In genomic region chr2:75238670-75239330, GRCh38 we compare ENCODE assay signal across 15 cellular contexts. TPM values are rescaled to one million over a fixed set of nuclear protein-coding genes. Genes with fewer than 3 reads are reported as not detected.
DNase-seq lines count a peak whose midpoint lies in the region; ATAC-seq, FAIRE-seq and TF ChIP-seq lines count a peak whose summit lies in the region.
"Had no signal": no experiment of that assay in that cellular context is flagged by ENCODE, and none has a peak within 500 bp of the region (broad histone marks: within the 10 kb centered on the region; RNA-seq: fewer than 3 reads in every experiment).

No MANE protein-coding gene starts in this region.

- no peaks in the 10 kb centered on the region for H3K79me2 ChIP-seq in fibroblast of lung (ENCODE audit: control insufficient read depth, insufficient read depth, low read length)

- H3K4me1 Mint-ChIP-seq in activated T-cell treated with anti-CD3 and anti-CD28 coated beads, Interleukin-2, amount 50 U/mL, for 24 hours (ENCODE audit: low read depth) = no peaks in the 10 kb centered on the region
- H3K4me1 Mint-ChIP-seq: activated CD4-positive, alpha-beta T cell treated with anti-CD3 and anti-CD28 coated beads for 36 hours; memory B cell had no signal

- H3K9me3 ChIP-seq in SJSA1 (replicated peaks) (peaks cover 5% of the 10 kb centered on the region), fibroblast of lung (ENCODE audit: control insufficient read depth, insufficient read depth, low read depth, low read length) (no peaks in the 10 kb centered on the region)
- H3K9me3 ChIP-seq: testis had no signal

- H3K27me3 Mint-ChIP-seq in activated T-cell treated with anti-CD3 and anti-CD28 coated beads, Interleukin-2, amount 50 U/mL, for 24 hours = no peaks in the 10 kb centered on the region

- H3K27ac Mint-ChIP-seq in activated T-cell treated with anti-CD3 and anti-CD28 coated beads, Interleukin-2, amount 50 U/mL, for 24 hours = no peak overlapping the region
- H3K27ac Mint-ChIP-seq: activated CD4-positive, alpha-beta T cell treated with anti-CD3 and anti-CD28 coated beads for 36 hours; activated T-helper 1 cell treated with anti-CD3 and anti-CD28 coated beads, Interleukin-12 subunit alpha, Interleukin-12 subunit beta, Interleukin-2, Interleukin-4 antibody, amounts not matched to agents 30 ng/mL and 10 ng/mL and 1 ng/mL, durations not matched to agents 14 hours and 24 hours and 36 hours; memory B cell had no signal

- H3K9ac ChIP-seq in fibroblast of lung (ENCODE audit: insufficient read depth, low read length) = no peak overlapping the region

- H3K27ac ChIP-seq in SJSA1 = peak overlapping the region; percentile 98
- peak overlapping the region; percentile 80 for H3K27ac ChIP-seq in fibroblast of lung (ENCODE audit: insufficient read depth, low read length)
- H3K27ac ChIP-seq in caudate nucleus (ENCODE audit: low read depth, low read length) = no peak overlapping the region
- H3K27ac ChIP-seq: testis had no signal

- peak overlapping the region; percentile 71 for H3K4me2 ChIP-seq in fibroblast of lung (ENCODE audit: extremely low read depth, insufficient read depth, low read length)

- ATAC-seq in GM19324 (IDR thresholded peaks at IDR 0.05; ENCODE audit: low FRiP score, unreplicated experiment) = no peak
- ATAC-seq: activated CD4-positive, alpha-beta T cell treated with anti-CD3 and anti-CD28 coated beads for 36 hours had no signal

- peak; percentile 70 for FAIRE-seq in H54 (lab: Jason Lieb, UNC)

- DNase-seq in H54 (ENCODE audit: insufficient read length, low spot score) = no peak
- peak in 1 of 2 experiments; percentile 87 for DNase-seq in SJSA1 (ENCODE audit: low read depth in 1 of 2, low spot score in 2 of 2)
- peak; percentile 82 to 85 for DNase-seq in fibroblast of lung (ENCODE audit: low read depth in 2 of 2)
- DNase-seq in caudate nucleus (lab: John Stamatoyannopoulos, UW) = no peak
- DNase-seq in activated T-cell treated with anti-CD3 and anti-CD28 coated beads, Interleukin-2, amount 50 U/mL, for 24 hours = no peak
- no peak for DNase-seq in NCI-H2227 treated with DMSO at 0.1 percent for 48 hours (lab: John Stamatoyannopoulos, UW)
- DNase-seq: activated CD4-positive, alpha-beta T cell treated with anti-CD3 and anti-CD28 coated beads for 36 hours; DMS 273 treated with DMSO at 0.1 percent for 48 hours; NCI-H2081 treated with DMSO at 0.1 percent for 48 hours; nucleus accumbens; T-helper 1 cell; testis had no signal

- no peak for TF ChIP-seq POLR2A in H54 (IDR thresholded peaks at IDR 0.05; ENCODE audit: low read depth, low read length)

- H3K9me3 Mint-ChIP-seq in activated T-cell treated with anti-CD3 and anti-CD28 coated beads, Interleukin-2, amount 50 U/mL, for 24 hours = peaks cover 19% of the 10 kb centered on the region
- H3K9me3 Mint-ChIP-seq: activated T-helper 1 cell treated with anti-CD3 and anti-CD28 coated beads, Interleukin-12 subunit alpha, Interleukin-12 subunit beta, Interleukin-2, Interleukin-4 antibody, amounts not matched to agents 30 ng/mL and 10 ng/mL and 1 ng/mL, durations not matched to agents 14 hours and 24 hours and 36 hours had no signal

- H3K27me3 ChIP-seq in SJSA1 (replicated peaks) (no peaks in the 10 kb centered on the region), fibroblast of lung (ENCODE audit: control insufficient read depth, insufficient read depth, low read length) (no peaks in the 10 kb centered on the region)
- H3K27me3 ChIP-seq: testis had no signal

- H2AFZ ChIP-seq in fibroblast of lung (ENCODE audit: low read length) = no peak overlapping the region

- TF ChIP-seq CTCF in fibroblast of lung (conservative IDR thresholded peaks at IDR 0.05 in 1 of 2, IDR thresholded peaks at IDR 0.05 in 1 of 2; ENCODE audit: low read depth in 1 of 2, low read length in 2 of 2) = no peak

- no peaks in the 10 kb centered on the region for H3K36me3 Mint-ChIP-seq in activated T-cell treated with anti-CD3 and anti-CD28 coated beads, Interleukin-2, amount 50 U/mL, for 24 hours (ENCODE audit: low read depth)
- H3K36me3 Mint-ChIP-seq: memory B cell had no signal

- H3K4me1 ChIP-seq in SJSA1 (replicated peaks) (peaks cover 34% of the 10 kb centered on the region), fibroblast of lung (ENCODE audit: control insufficient read depth, extremely low read depth, insufficient read depth, low read length) (peaks cover 7% of the 10 kb centered on the region)
- H3K4me1 ChIP-seq: testis had no signal

- H4K20me1 ChIP-seq in fibroblast of lung (ENCODE audit: control insufficient read depth, extremely low read depth, insufficient read depth, low read length) = no peaks in the 10 kb centered on the region

- H3K36me3 ChIP-seq in SJSA1 (peaks cover 17% of the 10 kb centered on the region), fibroblast of lung (ENCODE audit: control insufficient read depth, insufficient read depth, low read length) (no peaks in the 10 kb centered on the region)

- peak overlapping the region; percentile 35 for H3K4me3 ChIP-seq in SJSA1
- H3K4me3 ChIP-seq in fibroblast of lung (replicated peaks in 1 of 4; ENCODE audit: control extremely low read depth in 1 of 4, insufficient read depth in 1 of 4, low read depth in 3 of 4, low read length in 4 of 4) = peak overlapping the region; percentile 26 to 68 (median 40)
- H3K4me3 ChIP-seq: testis had no signal

- H3K4me3 Mint-ChIP-seq in activated T-cell treated with anti-CD3 and anti-CD28 coated beads, Interleukin-2, amount 50 U/mL, for 24 hours = no peak overlapping the region
- H3K4me3 Mint-ChIP-seq: activated CD4-positive, alpha-beta T cell treated with anti-CD3 and anti-CD28 coated beads for 36 hours; activated T-helper 1 cell treated with anti-CD3 and anti-CD28 coated beads, Interleukin-12 subunit alpha, Interleukin-12 subunit beta, Interleukin-2, Interleukin-4 antibody, amounts not matched to agents 30 ng/mL and 10 ng/mL and 1 ng/mL, durations not matched to agents 14 hours and 24 hours and 36 hours; memory B cell had no signal

RNA-seq across cellular contexts. Expression of gene TACR1, which starts 39.5 kb away (rescaled TPM):
- total RNA-seq in SJSA1 (2014; rRNA removed; shearing (Covaris generic)) = 0.13 TPM in 1 of 2 replicates, not detected in the other
- total RNA-seq in fibroblast of lung = 0.17 TPM in 1 of 2 replicates, not detected in the other
- 0.05 and 0.23 TPM in 2 replicates for polyA plus RNA-seq in fibroblast of lung
- polyA plus RNA-seq in fibroblast of lung (2012) = 0.23 TPM in 2 replicates
- 3.4 and 3.7 TPM in 2 replicates for polyA minus RNA-seq in fibroblast of lung (ENCODE audit: low replicate concordance)
- total RNA-seq: activated CD4-positive, alpha-beta T cell treated with anti-CD3 and anti-CD28 coated beads for 36 hours; activated T-helper 1 cell treated with anti-CD3 and anti-CD28 coated beads, Interleukin-12 subunit alpha, Interleukin-12 subunit beta, Interleukin-2, Interleukin-4 antibody, amounts not matched to agents 30 ng/mL and 10 ng/mL and 1 ng/mL, durations not matched to agents 14 hours and 24 hours and 36 hours had no signal

Comparison
In these comparisons a context has a peak if more than half of its experiments do, and no peak if none do; other contexts are left out.
1. DNase-seq: peak in fibroblast of lung (2 of 2); none in H54 (single experiment), caudate nucleus (0 of 61), activated T-cell treated with anti-CD3 and anti-CD28 coated beads, Interleukin-2, amount 50 U/mL, for 24 hours (single experiment) and NCI-H2227 treated with DMSO at 0.1 percent for 48 hours (single experiment).